Comparison of ENCODE assay signal across 2 cellular contexts in genomic region chr5:32859211-32859641, GRCh38.
TF ChIP-seq lines count a peak whose summit lies in the region.

No MANE protein-coding gene starts in this region.

TF ChIP-seq in SK-N-SH, 30 proteins besides CTCF, POLR2A, EP300 and RAD21 (continued from another document):
- TF ChIP-seq PBX3 (IDR thresholded peaks at IDR 0.05): 0 out of 2 replicates have a peak, but pooled peaks have one; percentile 18
- TF ChIP-seq GATA2 (CRISPR knock-in tag; IDR thresholded peaks at IDR 0.05): no peak

TF ChIP-seq in SK-N-SH treated with all-trans-retinoic acid at 6 μM for 48 hours, 23 proteins besides CTCF, POLR2A, EP300 and RAD21 (continued from another document):
- TF ChIP-seq TSHZ2 (CRISPR knock-in tag; IDR thresholded peaks at IDR 0.05): no peak
- no peak for TF ChIP-seq ESRRG (CRISPR knock-in tag; IDR thresholded peaks at IDR 0.05)
- TF ChIP-seq POU6F1 (CRISPR knock-in tag; IDR thresholded peaks at IDR 0.05; ENCODE audit: borderline replicate concordance, low read depth): no peak
- no peak for TF ChIP-seq ZNF70 (CRISPR knock-in tag; IDR thresholded peaks at IDR 0.05)
- no peak for TF ChIP-seq CSRNP3 (CRISPR knock-in tag; IDR thresholded peaks at IDR 0.05)
- TF ChIP-seq CSDC2 (CRISPR knock-in tag; IDR thresholded peaks at IDR 0.05): no peak
- no peak for TF ChIP-seq ZC3H10 (CRISPR knock-in tag; IDR thresholded peaks at IDR 0.05)
- TF ChIP-seq OSR1 (CRISPR knock-in tag; IDR thresholded peaks at IDR 0.05): no peak
